Comparison of ENCODE assay signal across 19 cellular contexts in the genomic region with DNA sequence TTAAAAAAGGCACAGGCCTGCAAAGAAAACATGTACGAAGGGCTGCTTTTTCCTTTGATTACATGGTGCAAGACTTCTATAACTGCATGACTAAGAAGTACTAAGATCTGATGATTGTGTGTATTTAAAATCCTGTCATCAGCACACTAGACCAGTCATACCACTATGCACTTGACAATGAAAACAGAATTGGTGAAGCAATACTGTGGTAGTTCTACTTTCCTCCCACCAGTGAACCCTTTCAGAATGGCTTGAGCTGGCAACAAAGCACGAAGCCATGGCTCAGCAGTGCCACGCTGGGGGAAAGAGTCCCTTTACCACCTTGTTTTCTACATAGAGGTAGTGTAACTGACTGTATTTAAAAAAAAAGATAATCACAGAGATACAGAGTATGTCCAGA. TPM values are rescaled to one million over a fixed set of nuclear protein-coding genes. Genes with fewer than 3 reads are reported as not detected.
DNase-seq lines count a peak whose midpoint lies in the region; ATAC-seq and TF ChIP-seq lines count a peak whose summit lies in the region.
"Had no signal": no experiment of that assay in that cellular context is flagged by ENCODE, and none has a peak within 500 bp of the region (broad histone marks: within the 10 kb centered on the region; RNA-seq: fewer than 3 reads in every experiment).

No MANE protein-coding gene starts in this region.

- no peak for TF ChIP-seq POLR2A in body of pancreas (IDR thresholded peaks at IDR 0.05)

- H3K27me3 ChIP-seq in lung (ENCODE audit: control insufficient read depth, insufficient read depth) (no peaks in the 10 kb centered on the region), body of pancreas (no peaks in the 10 kb centered on the region)
- H3K27me3 ChIP-seq in naive thymus-derived CD4-positive, alpha-beta T cell (ENCODE audit: control insufficient read depth in 2 of 2, insufficient read depth in 2 of 2, low read length in 2 of 2), result no peaks in the 10 kb centered on the region
- H3K27me3 ChIP-seq: adrenal gland, BLaER1, dorsolateral prefrontal cortex, ovary, SJSA1, uterus had no signal

- H3K9me3 ChIP-seq in lung (ENCODE audit: control insufficient read depth in 2 of 2, insufficient read depth in 1 of 2, low read length in 1 of 2) (peaks cover 0 to 2% of the 10 kb centered on the region in 2 donors), body of pancreas (no peaks in the 10 kb centered on the region)
- no peaks in the 10 kb centered on the region for H3K9me3 ChIP-seq in naive thymus-derived CD4-positive, alpha-beta T cell (ENCODE audit: control insufficient read depth in 2 of 3, low read length in 3 of 3)
- H3K9me3 ChIP-seq: adrenal gland, BLaER1, ovary, SJSA1, uterus had no signal

- no peak overlapping the region for H3K27ac Mint-ChIP-seq in naive thymus-derived CD4-positive, alpha-beta T cell
- H3K27ac Mint-ChIP-seq: activated CD4-positive, alpha-beta memory T cell treated with anti-CD3 and anti-CD28 coated beads for 36 hours; activated T-helper 1 cell treated with anti-CD3 and anti-CD28 coated beads, Interleukin-12 subunit alpha, Interleukin-12 subunit beta, Interleukin-2, Interleukin-4 antibody, amounts not matched to agents 30 ng/mL and 10 ng/mL and 1 ng/mL, durations not matched to agents 14 hours and 24 hours and 36 hours; stimulated activated memory B cell treated with anti-CD40 and anti-IgM and Interleukin-4, amounts not matched to agents 10 μg/mL and 1 μg/mL and 100 μg/mL, for 72 hours had no signal

- CTCF ChIA-PET in naive thymus-derived CD4-positive, alpha-beta T cell (lab: Charles Lee), result no interaction called here

- peaks cover 0 to 7% (median 5%) of the 10 kb centered on the region in 7 donors for H3K4me1 Mint-ChIP-seq in naive thymus-derived CD4-positive, alpha-beta T cell
- H3K4me1 Mint-ChIP-seq: stimulated activated memory B cell treated with anti-CD40 and anti-IgM and Interleukin-4, amounts not matched to agents 10 μg/mL and 1 μg/mL and 100 μg/mL, for 72 hours had no signal

- H3K27ac ChIP-seq in lung (ENCODE audit: low read depth in 1 of 2, low read length in 1 of 2) (no peak overlapping the region), body of pancreas (no peak overlapping the region)
- H3K27ac ChIP-seq in naive thymus-derived CD4-positive, alpha-beta T cell (ENCODE audit: low read depth, low read length), result no peak overlapping the region
- H3K27ac ChIP-seq: adrenal gland, BLaER1, dorsolateral prefrontal cortex, ovary, SJSA1, uterus had no signal

- H3K4me3 ChIP-seq in epithelial cell of proximal tubule (ENCODE audit: low read depth, low read length), result no peak overlapping the region
- no peak overlapping the region for H3K4me3 ChIP-seq in lung
- no peak overlapping the region for H3K4me3 ChIP-seq in naive thymus-derived CD4-positive, alpha-beta T cell (ENCODE audit: low read length)
- H3K4me3 ChIP-seq in body of pancreas, result no peak overlapping the region
- H3K4me3 ChIP-seq: adrenal gland, BLaER1, dorsolateral prefrontal cortex, ovary, SJSA1, uterus had no signal

- peak; percentile 26 for TF ChIP-seq CTCF in epithelial cell of proximal tubule (conservative IDR thresholded peaks at IDR 0.05; ENCODE audit: low read depth, low read length)
- no peak for TF ChIP-seq CTCF in lung (IDR thresholded peaks at IDR 0.05; ENCODE audit: control extremely low read depth, extremely low read depth)
- TF ChIP-seq CTCF in body of pancreas (IDR thresholded peaks at IDR 0.05), result no peak

- H3K9me3 Mint-ChIP-seq in naive thymus-derived CD4-positive, alpha-beta T cell, result no peaks in the 10 kb centered on the region
- H3K9me3 Mint-ChIP-seq: activated CD4-positive, alpha-beta memory T cell treated with anti-CD3 and anti-CD28 coated beads for 36 hours; activated T-helper 1 cell treated with anti-CD3 and anti-CD28 coated beads, Interleukin-12 subunit alpha, Interleukin-12 subunit beta, Interleukin-2, Interleukin-4 antibody, amounts not matched to agents 30 ng/mL and 10 ng/mL and 1 ng/mL, durations not matched to agents 14 hours and 24 hours and 36 hours; stimulated activated memory B cell treated with anti-CD40 and anti-IgM and Interleukin-4, amounts not matched to agents 10 μg/mL and 1 μg/mL and 100 μg/mL, for 72 hours had no signal

- POLR2A ChIA-PET in naive thymus-derived CD4-positive, alpha-beta T cell (lab: Charles Lee), result no interaction called here

- DNase-seq in HCEC 1CT (peak; percentile 67), RKO (ENCODE audit: low spot score) (peak; percentile 38), epithelial cell of proximal tubule (ENCODE audit: low read depth) (peak; percentile 59), lung (ENCODE audit: low spot score) (no peak), body of pancreas (no peak), occipital lobe (lab: John Stamatoyannopoulos, UW) (no peak)
- no peak for DNase-seq in naive thymus-derived CD4-positive, alpha-beta T cell
- DNase-seq: activated CD4-positive, alpha-beta memory T cell treated with anti-CD3 and anti-CD28 coated beads for 36 hours; adrenal gland; dorsolateral prefrontal cortex; islet precursor cell; MM.1S; ovary; small intestine; uterus had no signal

- H3K4me3 Mint-ChIP-seq in naive thymus-derived CD4-positive, alpha-beta T cell, result no peak overlapping the region
- H3K4me3 Mint-ChIP-seq: activated CD4-positive, alpha-beta memory T cell treated with anti-CD3 and anti-CD28 coated beads for 36 hours; activated T-helper 1 cell treated with anti-CD3 and anti-CD28 coated beads, Interleukin-12 subunit alpha, Interleukin-12 subunit beta, Interleukin-2, Interleukin-4 antibody, amounts not matched to agents 30 ng/mL and 10 ng/mL and 1 ng/mL, durations not matched to agents 14 hours and 24 hours and 36 hours; stimulated activated memory B cell treated with anti-CD40 and anti-IgM and Interleukin-4, amounts not matched to agents 10 μg/mL and 1 μg/mL and 100 μg/mL, for 72 hours had no signal

- ATAC-seq in lung (ENCODE audit: insufficient read depth, low FRiP score), result peak; percentile 69
- ATAC-seq in naive thymus-derived CD4-positive, alpha-beta T cell, result no peak
- ATAC-seq in body of pancreas, result no peak
- ATAC-seq: stimulated activated memory B cell treated with anti-CD40 and anti-IgM and Interleukin-4, amounts not matched to agents 10 μg/mL and 1 μg/mL and 100 μg/mL, for 72 hours had no signal

- intact Hi-C loops in naive thymus-derived CD4-positive, alpha-beta T cell (cut with micrococcal nuclease), result no loop called here
- intact Hi-C loops in body of pancreas (cut with DNase I), result no loop called here

- 72 to 89% methylated on average over 3 of the region's 3 CpGs for WGBS in lung, 2 donors
- 86 to 88% methylated on average over 3 of the region's 3 CpGs for WGBS in body of pancreas, 2 donors

- H3K4me1 ChIP-seq in lung (ENCODE audit: control insufficient read depth in 2 of 2, insufficient read depth in 2 of 2, low read length in 2 of 2) (peaks cover 0 to 2% of the 10 kb centered on the region in 2 donors), body of pancreas (no peaks in the 10 kb centered on the region)
- no peaks in the 10 kb centered on the region for H3K4me1 ChIP-seq in naive thymus-derived CD4-positive, alpha-beta T cell (ENCODE audit: control insufficient read depth in 2 of 2, insufficient read depth in 2 of 2, low read length in 2 of 2)
- H3K4me1 ChIP-seq: adrenal gland, BLaER1, uterus had no signal

- H3K36me3 ChIP-seq in lung (ENCODE audit: control insufficient read depth in 2 of 2, insufficient read depth in 2 of 2, low read length in 2 of 2), result no peaks in the 10 kb centered on the region
- H3K36me3 ChIP-seq in naive thymus-derived CD4-positive, alpha-beta T cell (ENCODE audit: control insufficient read depth in 2 of 3, insufficient read depth in 3 of 3, low read length in 3 of 3), result peaks cover 0 to 9% (median 0%) of the 10 kb centered on the region in 3 experiments
- H3K36me3 ChIP-seq in body of pancreas (replicated peaks in 1 of 2; ENCODE audit: insufficient read depth in 1 of 2, low read depth in 2 of 2), result no peaks in the 10 kb centered on the region
- H3K36me3 ChIP-seq: adrenal gland, ovary, SJSA1, uterus had no signal

- no peaks in the 10 kb centered on the region for H3K27me3 Mint-ChIP-seq in naive thymus-derived CD4-positive, alpha-beta T cell
- H3K27me3 Mint-ChIP-seq: activated CD4-positive, alpha-beta memory T cell treated with anti-CD3 and anti-CD28 coated beads for 36 hours; stimulated activated memory B cell treated with anti-CD40 and anti-IgM and Interleukin-4, amounts not matched to agents 10 μg/mL and 1 μg/mL and 100 μg/mL, for 72 hours had no signal

- H3K36me3 Mint-ChIP-seq in naive thymus-derived CD4-positive, alpha-beta T cell, result peaks cover 1 to 33% (median 20%) of the 10 kb centered on the region in 5 donors

RNA-seq across cellular contexts. Expression of a gene that starts 49.0 kb away (rescaled TPM):
- total RNA-seq in epithelial cell of proximal tubule (0.07 and 0.12 TPM in 2 replicates), lung (1 to 10 TPM; 2.0 to 8.6 TPM), body of pancreas (1 to 10 TPM; 5.2 to 5.3 TPM), occipital lobe (6.9 TPM)
- under 1 TPM; 0.02 to 0.14 TPM for polyA plus RNA-seq in lung
- total RNA-seq in naive thymus-derived CD4-positive, alpha-beta T cell, result 1 to 10 TPM; 1.7 to 4.2 (median 1.8) TPM
- polyA plus RNA-seq in naive thymus-derived CD4-positive, alpha-beta T cell, result under 1 TPM; 0.07 to 0.12 TPM

Comparison
In these comparisons a context has a peak if more than half of its experiments do, and no peak if none do; other contexts are left out.
1. DNase-seq: peak in HCEC 1CT (single experiment), RKO (single experiment) and epithelial cell of proximal tubule (single experiment); none in lung (single experiment), naive thymus-derived CD4-positive, alpha-beta T cell (0 of 9), body of pancreas (0 of 4) and occipital lobe (single experiment).